19 cellular contexts compared by ENCODE assay signal in genomic region chr9:130018260-130018659, GRCh38. TPM values are rescaled to one million over a fixed set of nuclear protein-coding genes. Genes with fewer than 3 reads are reported as not detected.
DNase-seq lines count a peak whose midpoint lies in the region; ATAC-seq, FAIRE-seq and TF ChIP-seq lines count a peak whose summit lies in the region.
"Had no signal": no experiment of that assay in that cellular context is flagged by ENCODE, and none has a peak within 500 bp of the region (broad histone marks: within the 10 kb centered on the region; RNA-seq: fewer than 3 reads in every experiment).

No MANE protein-coding gene starts in this region.

- no peak for ATAC-seq in HepG2

- no peaks in the 10 kb centered on the region for H3K27me3 Mint-ChIP-seq in T-helper 2 cell treated with Interferon-gamma antibody and Interleukin-4, amounts not matched to agents 5 μg/mL and 100 μg/mL, for 36 hours (ENCODE audit: low read depth)

- H3K4me1 ChIP-seq in thyroid gland = peaks cover 18 to 54% of the 10 kb centered on the region in 2 donors
- peaks cover 0 to 16% of the 10 kb centered on the region in 2 donors for H3K4me1 ChIP-seq in right atrium auricular region
- H3K4me1 ChIP-seq in HepG2 (ENCODE audit: insufficient read depth, low read length) = peaks cover 8% of the 10 kb centered on the region

- peak overlapping the region; percentile 36 for H3K27ac Mint-ChIP-seq in T-helper 2 cell treated with Interferon-gamma antibody and Interleukin-4, amounts not matched to agents 5 μg/mL and 100 μg/mL, for 36 hours
- H3K27ac Mint-ChIP-seq: mesothelial cell of epicardium had no signal

- peaks cover 7% of the 10 kb centered on the region for H3K79me2 ChIP-seq in HepG2 (ENCODE audit: insufficient read depth, low read length)

- TF ChIP-seq RAD21 in HepG2 (CRISPR knock-in tag; IDR thresholded peaks at IDR 0.05) = no peak

- H3K4me3 Mint-ChIP-seq in T-helper 2 cell treated with Interferon-gamma antibody and Interleukin-4, amounts not matched to agents 5 μg/mL and 100 μg/mL, for 36 hours = no peak overlapping the region
- H3K4me3 Mint-ChIP-seq: mesothelial cell of epicardium had no signal

- H3K36me3 ChIP-seq in thyroid gland (no peaks in the 10 kb centered on the region), right atrium auricular region (no peaks in the 10 kb centered on the region), HepG2 (replicated peaks in 1 of 2; ENCODE audit: control insufficient read depth in 1 of 2, insufficient read depth in 2 of 2, low read length in 2 of 2) (no peaks in the 10 kb centered on the region)

- H3K4me3 ChIP-seq in thyroid gland (replicated peaks in 1 of 3) (no peak overlapping the region), right atrium auricular region (no peak overlapping the region), HepG2 (replicated peaks in 1 of 3; ENCODE audit: insufficient read depth in 1 of 3, low read depth in 2 of 3, low read length in 3 of 3) (no peak overlapping the region)
- H3K4me3 ChIP-seq: dorsolateral prefrontal cortex had no signal

- TF ChIP-seq CTCF in thyroid gland (IDR thresholded peaks at IDR 0.05) (no peak), right atrium auricular region (IDR thresholded peaks at IDR 0.05) (no peak), HepG2 (CRISPR knock-in tag; IDR thresholded peaks at IDR 0.05) (no peak)

- H3K9me3 ChIP-seq in thyroid gland (no peaks in the 10 kb centered on the region), right atrium auricular region (peaks cover 0 to 6% of the 10 kb centered on the region in 2 donors), HepG2 (ENCODE audit: low read length) (peaks cover 3% of the 10 kb centered on the region; the same call in 1 of the 2 replicates)

- H3K36me3 Mint-ChIP-seq in T-helper 2 cell treated with Interferon-gamma antibody and Interleukin-4, amounts not matched to agents 5 μg/mL and 100 μg/mL, for 36 hours (ENCODE audit: low read depth) = peaks cover 63% of the 10 kb centered on the region

- WGBS in thyroid gland, 2 donors = 94% methylated on average over 3 of the region's 3 CpGs
- 98% methylated on average over 3 of the region's 3 CpGs for WGBS in HepG2 (ENCODE audit: low lambda C conversion rate)

- in situ Hi-C loops in HepG2 (cut with HindIII; ENCODE audit: extremely low pct_ligation_motif_present, low pct_unique_long_range_greater_than_20kb) = no loop called here

- peaks cover 8% of the 10 kb centered on the region for H3K9me3 Mint-ChIP-seq in T-helper 2 cell treated with Interferon-gamma antibody and Interleukin-4, amounts not matched to agents 5 μg/mL and 100 μg/mL, for 36 hours

- H3K27ac ChIP-seq in thyroid gland (peak overlapping the region; percentile 86 to 95 (median 94)), right atrium auricular region (no peak overlapping the region), HepG2 (ENCODE audit: extremely low read length, insufficient read depth, low read length) (no peak overlapping the region)

- no peak for TF ChIP-seq EP300 in HepG2 (IDR thresholded peaks at IDR 0.05; ENCODE audit: low read depth in 2 of 2, low read length in 2 of 2)
- no peak for TF ChIP-seq EP300 in HepG2 (CRISPR knock-in tag; IDR thresholded peaks at IDR 0.05; ENCODE audit: borderline replicate concordance)

- CTCF ChIA-PET in HepG2 (lab: Yijun Ruan, JAX; ENCODE audit: low intra/inter-chr PET ratio, low total read pairs) = no interaction called here

- H3K27me3 ChIP-seq in thyroid gland (no peaks in the 10 kb centered on the region), right atrium auricular region (no peaks in the 10 kb centered on the region), HepG2 (ENCODE audit: control insufficient read depth in 1 of 2, insufficient read depth in 2 of 2, low read length in 2 of 2) (no peaks in the 10 kb centered on the region)
- H3K27me3 ChIP-seq: dorsolateral prefrontal cortex had no signal

- DNase-seq in activated effector memory CD4-positive, alpha-beta T cell treated with anti-CD3 and anti-CD28 coated beads, Interleukin-2, amount 50 U/mL, for 16 hours = peak; percentile 62
- no peak for DNase-seq in activated effector memory CD4-positive, alpha-beta T cell treated with Interleukin-2 at 50 U/mL for 16 hours
- DNase-seq in T-helper 2 cell treated with Interferon-gamma antibody and Interleukin-4, amounts not matched to agents 5 μg/mL and 100 μg/mL, for 36 hours (ENCODE audit: low spot score) = no peak
- DNase-seq in iris pigment epithelial cell (ENCODE audit: low read depth) = peak; percentile 61
- DNase-seq in thyroid gland = no peak
- DNase-seq in right atrium auricular region (ENCODE audit: low spot score) = no peak
- no peak for DNase-seq in HepG2 (ENCODE audit: low spot score)
- DNase-seq in H4 (ENCODE audit: low spot score) = no peak
- DNase-seq: activated gamma-delta T cell treated with Interleukin-2 at 50 U/mL for 16 hours; COR-L47; dorsolateral prefrontal cortex; KG1; kidney; NCI-H1105 treated with DMSO at 0.1 percent for 48 hours; Right ventricle myocardium superior; stimulated activated CD4-positive, alpha-beta T cell treated with anti-CD3 and anti-CD28 coated beads, Interleukin-4, amount 100 ng/mL, for 1 hour; stimulated activated CD8-positive, alpha-beta memory T cell treated with anti-CD3 and anti-CD28 coated beads, Interleukin-4, amount 100 ng/mL, for 48 hours had no signal

- no peak overlapping the region for H3K4me2 ChIP-seq in HepG2 (ENCODE audit: low read depth, low read length)

- peaks cover 36% of the 10 kb centered on the region for H3K4me1 Mint-ChIP-seq in T-helper 2 cell treated with Interferon-gamma antibody and Interleukin-4, amounts not matched to agents 5 μg/mL and 100 μg/mL, for 36 hours (ENCODE audit: low read depth)

- no peaks in the 10 kb centered on the region for H4K20me1 ChIP-seq in HepG2 (ENCODE audit: insufficient read depth, low read length)

- intact Hi-C loops in thyroid gland (cut with DNase I) (no loop called here), HepG2 (cut with micrococcal nuclease; ENCODE audit: unreplicated experiment) (no loop called here)

- POLR2A ChIA-PET in HepG2 (lab: Yijun Ruan, JAX) = no interaction called here

- TF ChIP-seq POLR2A in thyroid gland (IDR thresholded peaks at IDR 0.05) = no peak
- TF ChIP-seq POLR2A in HepG2 (IDR thresholded peaks at IDR 0.05; ENCODE audit: insufficient read depth in 1 of 2, low read depth in 2 of 2, low read length in 2 of 2) = no peak

- FAIRE-seq in HepG2 (lab: Jason Lieb, UNC) = no peak
- FAIRE-seq: G401.6, kidney had no signal

- no TSS peak for BruUV-seq in HepG2 (replicated peaks; lab: Mats Ljungman, UMichigan)

- no peak overlapping the region for H3K9ac ChIP-seq in HepG2 (ENCODE audit: insufficient read depth, low read depth, low read length)

- H2AFZ ChIP-seq in HepG2 (ENCODE audit: low read length) = no peak overlapping the region

RNA-seq across cellular contexts. Expression of gene FNBP1, which starts 24.7 kb away (rescaled TPM):
- total RNA-seq in thyroid gland = 10 to 100 TPM; 55.8 to 78.5 (median 76.0) TPM
- total RNA-seq in right atrium auricular region = 10 to 100 TPM; 18.0 to 24.1 TPM
- total RNA-seq in HepG2 (2016; rRNA removed; fragmentation: Illumina TruSeq; extraction: Trizol) = 19.5 and 22.9 TPM in 2 replicates
- total RNA-seq in HepG2 (2016; cell fraction: cytosol; rRNA removed; fragmentation: Illumina TruSeq; extraction: Trizol; ENCODE audit: low read depth) = 3.8 and 5.7 TPM in 2 replicates
- 17.1 and 17.3 TPM in 2 replicates for total RNA-seq in HepG2 (2016; cell fraction: insoluble cytoplasmic fraction; rRNA removed; fragmentation: Illumina TruSeq; extraction: Trizol)
- total RNA-seq in HepG2 (2016; cell fraction: membrane; rRNA removed; fragmentation: Illumina TruSeq; extraction: Trizol) = 10.5 and 11.1 TPM in 2 replicates
- total RNA-seq in HepG2 (2016; cell fraction: nucleus; rRNA removed; fragmentation: Illumina TruSeq; extraction: Trizol) = 13.3 and 16.8 TPM in 2 replicates
- 5.2 and 5.4 TPM in 2 replicates for polyA plus RNA-seq in HepG2 (2011; rRNA removed)
- 2.8 and 3.6 TPM in 2 replicates for polyA plus RNA-seq in HepG2 (2011; cell fraction: cytosol; rRNA removed)
- 4.9 and 7.3 TPM in 2 replicates for polyA plus RNA-seq in HepG2 (2011; cell fraction: nucleus; rRNA removed)
- 8.6 and 13.9 TPM in 2 replicates for polyA plus RNA-seq in HepG2 (2012)
- 1.9 and 2.3 TPM in 2 replicates for polyA plus RNA-seq in HepG2 (2016; cell fraction: cytosol; fragmentation: Illumina TruSeq; extraction: Trizol; ENCODE audit: low read depth)
- 13.0 and 16.7 TPM in 2 replicates for polyA plus RNA-seq in HepG2 (2016; cell fraction: insoluble cytoplasmic fraction; fragmentation: Illumina TruSeq; extraction: Trizol; ENCODE audit: low read depth)
- 4.3 and 5.1 TPM in 2 replicates for polyA plus RNA-seq in HepG2 (2016; cell fraction: membrane; fragmentation: Illumina TruSeq; extraction: Trizol; ENCODE audit: low read depth)
- 18.7 and 22.4 TPM in 2 replicates for polyA plus RNA-seq in HepG2 (2016; cell fraction: nucleus; fragmentation: Illumina TruSeq; extraction: Trizol; ENCODE audit: insufficient read depth, low read depth)
- 4.4 and 10.2 TPM in 2 replicates for polyA minus RNA-seq in HepG2 (2011; rRNA and poly(A)+ RNA removed; ENCODE audit: low replicate concordance)
- polyA minus RNA-seq in HepG2 (2011; cell fraction: cytosol; rRNA and poly(A)+ RNA removed) = 8.5 and 10.5 TPM in 2 replicates
- 15.5 and 21.8 TPM in 2 replicates for polyA minus RNA-seq in HepG2 (2011; cell fraction: nucleus; rRNA and poly(A)+ RNA removed)
- total RNA-seq in H4 (2014; rRNA removed; shearing (Covaris generic)) = 19.2 and 24.7 TPM in 2 replicates

RNA-seq across cellular contexts. Expression of gene GPR107, which starts 35.4 kb away (rescaled TPM):
- total RNA-seq in thyroid gland (10 to 100 TPM; 43.5 to 65.6 (median 58.7) TPM), right atrium auricular region (10 to 100 TPM; 16.2 to 16.9 TPM), HepG2 (2016; rRNA removed; fragmentation: Illumina TruSeq; extraction: Trizol) (18.7 and 22.5 TPM in 2 replicates)
- total RNA-seq in HepG2 (2016; cell fraction: cytosol; rRNA removed; fragmentation: Illumina TruSeq; extraction: Trizol; ENCODE audit: low read depth) = 3.7 and 4.3 TPM in 2 replicates
- total RNA-seq in HepG2 (2016; cell fraction: insoluble cytoplasmic fraction; rRNA removed; fragmentation: Illumina TruSeq; extraction: Trizol) = 13.9 and 21.4 TPM in 2 replicates
- total RNA-seq in HepG2 (2016; cell fraction: membrane; rRNA removed; fragmentation: Illumina TruSeq; extraction: Trizol) = 7.6 and 8.3 TPM in 2 replicates
- total RNA-seq in HepG2 (2016; cell fraction: nucleus; rRNA removed; fragmentation: Illumina TruSeq; extraction: Trizol) = 27.8 and 32.6 TPM in 2 replicates
- polyA plus RNA-seq in HepG2 (2011; rRNA removed) = 24.2 and 24.4 TPM in 2 replicates
- polyA plus RNA-seq in HepG2 (2011; cell fraction: cytosol; rRNA removed) = 13.5 and 19.9 TPM in 2 replicates
- 19.8 and 22.3 TPM in 2 replicates for polyA plus RNA-seq in HepG2 (2011; cell fraction: nucleus; rRNA removed)
- 25.9 and 26.8 TPM in 2 replicates for polyA plus RNA-seq in HepG2 (2012)
- 2.1 TPM in 2 replicates for polyA plus RNA-seq in HepG2 (2016; cell fraction: cytosol; fragmentation: Illumina TruSeq; extraction: Trizol; ENCODE audit: low read depth)
- 11.1 and 11.5 TPM in 2 replicates for polyA plus RNA-seq in HepG2 (2016; cell fraction: insoluble cytoplasmic fraction; fragmentation: Illumina TruSeq; extraction: Trizol; ENCODE audit: low read depth)
- 3.9 and 4.5 TPM in 2 replicates for polyA plus RNA-seq in HepG2 (2016; cell fraction: membrane; fragmentation: Illumina TruSeq; extraction: Trizol; ENCODE audit: low read depth)
- 35.6 and 37.5 TPM in 2 replicates for polyA plus RNA-seq in HepG2 (2016; cell fraction: nucleus; fragmentation: Illumina TruSeq; extraction: Trizol; ENCODE audit: insufficient read depth, low read depth)
- 51.2 and 118 TPM in 2 replicates for polyA minus RNA-seq in HepG2 (2011; rRNA and poly(A)+ RNA removed; ENCODE audit: low replicate concordance)
- polyA minus RNA-seq in HepG2 (2011; cell fraction: cytosol; rRNA and poly(A)+ RNA removed) = 19.5 and 24.0 TPM in 2 replicates
- 24.8 and 26.1 TPM in 2 replicates for polyA minus RNA-seq in HepG2 (2011; cell fraction: nucleus; rRNA and poly(A)+ RNA removed)
- total RNA-seq in H4 (2014; rRNA removed; shearing (Covaris generic)) = 13.0 and 21.3 TPM in 2 replicates

Comparison
In these comparisons a context has a peak if more than half of its experiments do, and no peak if none do; other contexts are left out.
1. DNase-seq: peak in activated effector memory CD4-positive, alpha-beta T cell treated with anti-CD3 and anti-CD28 coated beads, Interleukin-2, amount 50 U/mL, for 16 hours (single experiment) and iris pigment epithelial cell (single experiment); none in activated effector memory CD4-positive, alpha-beta T cell treated with Interleukin-2 at 50 U/mL for 16 hours (single experiment), T-helper 2 cell treated with Interferon-gamma antibody and Interleukin-4, amounts not matched to agents 5 μg/mL and 100 μg/mL, for 36 hours (single experiment), thyroid gland (0 of 2), right atrium auricular region (single experiment), HepG2 (single experiment) and H4 (single experiment).
2. H3K27ac ChIP-seq: peak in thyroid gland (3 of 3); none in right atrium auricular region (0 of 2) and HepG2 (single experiment).